In the genomic region with DNA sequence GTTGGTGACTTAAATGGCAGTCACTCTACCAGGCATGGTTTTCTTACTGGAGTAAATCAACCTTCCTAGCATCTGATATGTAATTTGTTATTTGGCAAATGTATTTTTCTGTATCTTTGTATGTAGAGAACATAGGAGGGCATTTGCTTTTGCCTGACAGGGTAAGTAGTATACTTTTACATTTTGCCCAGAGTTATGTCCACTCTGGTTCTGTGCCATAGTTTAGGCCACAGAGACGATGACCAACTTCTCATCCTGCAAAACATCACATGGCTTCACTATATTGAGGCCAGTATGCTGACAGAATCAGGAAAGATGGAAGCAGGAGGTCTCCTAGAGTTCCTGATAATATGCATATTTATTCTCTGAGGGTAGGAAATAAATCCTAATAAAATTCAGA, we compare ENCODE assay signal across 28 cellular contexts. TPM values are rescaled to one million over a fixed set of nuclear protein-coding genes. Genes with fewer than 3 reads are reported as not detected.
DNase-seq lines count a peak whose midpoint lies in the region; TF ChIP-seq lines count a peak whose summit lies in the region.
"Had no signal": no experiment of that assay in that cellular context is flagged by ENCODE, and none has a peak within 500 bp of the region (broad histone marks: within the 10 kb centered on the region; RNA-seq: fewer than 3 reads in every experiment).

No MANE protein-coding gene starts in this region.

- H3K9me3 ChIP-seq in HEK293 (ENCODE audit: control insufficient read depth, insufficient read depth, low read depth, low read length), result no peaks in the 10 kb centered on the region
- H3K9me3 ChIP-seq: A549, BE2C, Caco-2 had no signal

- H3K9me3 Mint-ChIP-seq in CD14-positive monocyte, result peaks cover 0 to 8% (median 3%) of the 10 kb centered on the region in 7 donors
- H3K9me3 Mint-ChIP-seq: CD4-positive, alpha-beta memory T cell; CD4-positive, alpha-beta T cell; CD8-positive, alpha-beta memory T cell; CD8-positive, alpha-beta T cell had no signal

- no peaks in the 10 kb centered on the region for H3K4me1 ChIP-seq in HEK293 (ENCODE audit: control insufficient read depth, insufficient read depth, low read length)
- H3K4me1 ChIP-seq: A549, BE2C, BLaER1 had no signal

- intact Hi-C loops in CD14-positive monocyte (cut with micrococcal nuclease), result no loop called here

- H3K4me3 ChIP-seq in HEK293 (ENCODE audit: low read depth, low read length), result no peak overlapping the region
- H3K4me3 ChIP-seq: A549; BLaER1; BLaER1 treated with 17β-estradiol and CSF1 and Interleukin-3, amounts not matched to agents 10 nM and 100 nM had no signal

- H3K4me1 Mint-ChIP-seq in CD14-positive monocyte, result peaks cover 11% of the 10 kb centered on the region
- H3K4me1 Mint-ChIP-seq: B cell; CD4-positive, alpha-beta memory T cell; CD4-positive, CD25-positive, alpha-beta regulatory T cell; CD8-positive, alpha-beta memory T cell had no signal

- CTCF ChIA-PET in HEK293 (lab: Yijun Ruan, JAX), result no interaction called here

- H3K27ac Mint-ChIP-seq in CD14-positive monocyte, result no peak overlapping the region
- H3K27ac Mint-ChIP-seq: B cell; CD4-positive, alpha-beta memory T cell; CD4-positive, alpha-beta T cell; CD4-positive, CD25-positive, alpha-beta regulatory T cell; CD8-positive, alpha-beta T cell had no signal

- no peaks in the 10 kb centered on the region for H3K36me3 ChIP-seq in HEK293 (ENCODE audit: control insufficient read depth in 2 of 2, insufficient read depth in 1 of 2, low read length in 2 of 2)
- H3K36me3 ChIP-seq: BE2C; BLaER1; BLaER1 treated with 17β-estradiol and CSF1 and Interleukin-3, amounts not matched to agents 10 nM and 100 nM had no signal

- H3K27me3 Mint-ChIP-seq in CD14-positive monocyte (ENCODE audit: low read depth in 3 of 3), result peaks cover 0 to 2% (median 1%) of the 10 kb centered on the region in 3 donors
- H3K27me3 Mint-ChIP-seq: B cell; CD4-positive, alpha-beta memory T cell; CD4-positive, alpha-beta T cell had no signal

- POLR2A ChIA-PET in HEK293 (lab: Yijun Ruan, JAX), result no interaction called here

- TF ChIP-seq CTCF in HEK293 (tag by site-specific recombination; IDR thresholded peaks at IDR 0.05) (no peak), CD14-positive monocyte (IDR thresholded peaks at IDR 0.05) (no peak)

- no peak overlapping the region for H3K27ac ChIP-seq in HEK293 (ENCODE audit: extremely low read depth, low read depth, low read length)
- H3K27ac ChIP-seq: 22Rv1; A549; BLaER1; BLaER1 treated with 17β-estradiol and CSF1 and Interleukin-3, amounts not matched to agents 10 nM and 100 nM; C4-2B had no signal

- H3K36me3 Mint-ChIP-seq in CD14-positive monocyte, result no peaks in the 10 kb centered on the region
- H3K36me3 Mint-ChIP-seq: CD4-positive, alpha-beta memory T cell; CD4-positive, CD25-positive, alpha-beta regulatory T cell; CD8-positive, alpha-beta memory T cell; CD8-positive, alpha-beta T cell had no signal

- DNase-seq in CD14-positive monocyte (ENCODE audit: low spot score), result no peak
- DNase-seq: 8988T; ACHN; AML-193; BE2C; C1 segment of cervical spinal cord; Caco-2; Calu3; CD4-positive, alpha-beta memory T cell; CD4-positive, alpha-beta T cell; CD4-positive, CD25-positive, alpha-beta regulatory T cell; CD8-positive, alpha-beta memory T cell; CD8-positive, alpha-beta T cell; COR-L47; DMS 273 treated with DMSO at 0.1 percent for 48 hours; DMS153; DMS53; DMS79; DMS79 treated with DMSO at 0.1 percent for 48 hours; DND-41; EL had no signal

- no peak overlapping the region for H3K4me3 Mint-ChIP-seq in CD14-positive monocyte
- H3K4me3 Mint-ChIP-seq: B cell; CD4-positive, alpha-beta memory T cell; CD4-positive, alpha-beta T cell; CD4-positive, CD25-positive, alpha-beta regulatory T cell; CD8-positive, alpha-beta memory T cell; CD8-positive, alpha-beta T cell had no signal

TF ChIP-seq in HEK293, 187 proteins besides CTCF, POLR2A, EP300 and RAD21:
- TF ChIP-seq ZNF701 (tag by site-specific recombination; IDR thresholded peaks at IDR 0.05) (no peak), ZNF157 (tag by site-specific recombination; IDR thresholded peaks at IDR 0.05) (peak; percentile 95), ZNF324 (tag by site-specific recombination; IDR thresholded peaks at IDR 0.05) (no peak)

RNA-seq across cellular contexts. Expression of gene ULK4, which starts 23.1 kb away (rescaled TPM):
- 10 to 100 TPM in 1 of 2 donors, 1 to 10 TPM in 1; 6.7 to 14.0 TPM for polyA plus RNA-seq in CD14-positive monocyte
